In genomic region chr3:135966349-135966695, GRCh38 we compare ENCODE assay signal across 8 cellular contexts. TPM values are rescaled to one million over a fixed set of nuclear protein-coding genes. Genes with fewer than 3 reads are reported as not detected.
DNase-seq lines count a peak whose midpoint lies in the region; ATAC-seq and TF ChIP-seq lines count a peak whose summit lies in the region.

No MANE protein-coding gene starts in this region.

- H3K27ac Mint-ChIP-seq in activated CD4-positive, alpha-beta T cell treated with anti-CD3 and anti-CD28 coated beads, Interleukin-2, amount 10 ng/mL, durations not matched to agents 7 days and 5 days, result no peak overlapping the region
- H3K27ac Mint-ChIP-seq in central memory CD8-positive, alpha-beta T cell (ENCODE audit: low read depth), result no peak overlapping the region

- H3K4me1 ChIP-seq in MM.1S (ENCODE audit: low read length) (no peaks in the 10 kb centered on the region; the same call in 1 of the 2 replicates), upper lobe of right lung (peaks cover 12% of the 10 kb centered on the region)

- H3K4me3 ChIP-seq in MM.1S (ENCODE audit: low read length) (peak overlapping the region; percentile 89), upper lobe of right lung (peak overlapping the region; percentile 82)

- H3K4me3 Mint-ChIP-seq in activated CD4-positive, alpha-beta T cell treated with anti-CD3 and anti-CD28 coated beads, Interleukin-2, amount 10 ng/mL, durations not matched to agents 7 days and 5 days, result peak overlapping the region; percentile 72
- H3K4me3 Mint-ChIP-seq in central memory CD8-positive, alpha-beta T cell, result peak overlapping the region; percentile 77

- peaks cover 40% of the 10 kb centered on the region for H3K27me3 Mint-ChIP-seq in activated CD4-positive, alpha-beta T cell treated with anti-CD3 and anti-CD28 coated beads, Interleukin-2, amount 10 ng/mL, durations not matched to agents 7 days and 5 days
- H3K27me3 Mint-ChIP-seq in central memory CD8-positive, alpha-beta T cell, result peaks cover 36% of the 10 kb centered on the region

- H3K36me3 ChIP-seq in MM.1S (replicated peaks; ENCODE audit: insufficient read depth, low read length) (no peaks in the 10 kb centered on the region), upper lobe of right lung (no peaks in the 10 kb centered on the region)

- H3K9ac ChIP-seq in MM.1S (ENCODE audit: low read length), result peak overlapping the region; percentile 54; the same call in 1 of the 2 replicates

- H3K79me2 ChIP-seq in MM.1S (ENCODE audit: low read length), result no peaks in the 10 kb centered on the region

- no peak for DNase-seq in activated CD4-positive, alpha-beta T cell treated with anti-CD3 and anti-CD28 coated beads, Interleukin-2, amount 10 ng/mL, durations not matched to agents 7 days and 5 days
- DNase-seq in activated CD4-positive, alpha-beta T cell treated with anti-CD3 and anti-CD28 coated beads for 48 hours, result no peak
- no peak for DNase-seq in MM.1S
- no peak for DNase-seq in central memory CD8-positive, alpha-beta T cell (ENCODE audit: low spot score in 2 of 2)
- DNase-seq in medulla oblongata (ENCODE audit: extremely low spot score), result peak; percentile 40
- DNase-seq in upper lobe of right lung, result no peak
- no peak for DNase-seq in DMS79 treated with DMSO at 0.1 percent for 48 hours (lab: John Stamatoyannopoulos, UW)

- H3K27ac ChIP-seq in MM.1S (ENCODE audit: low read length) (no peak overlapping the region), upper lobe of right lung (peak overlapping the region; percentile 82)

- no peaks in the 10 kb centered on the region for H3K9me2 ChIP-seq in MM.1S (replicated peaks; ENCODE audit: insufficient read depth, low read length)

- POLR2A ChIA-PET in activated CD4-positive, alpha-beta T cell treated with anti-CD3 and anti-CD28 coated beads, Interleukin-2, amount 10 ng/mL, durations not matched to agents 7 days and 5 days (lab: Charles Lee), result no interaction called here

- H2AFZ ChIP-seq in MM.1S (ENCODE audit: low read length), result peak overlapping the region; percentile 93

- peaks cover 12% of the 10 kb centered on the region for H3K4me1 Mint-ChIP-seq in activated CD4-positive, alpha-beta T cell treated with anti-CD3 and anti-CD28 coated beads, Interleukin-2, amount 10 ng/mL, durations not matched to agents 7 days and 5 days
- peaks cover 11% of the 10 kb centered on the region for H3K4me1 Mint-ChIP-seq in central memory CD8-positive, alpha-beta T cell

- H3K9me3 ChIP-seq in MM.1S (replicated peaks; ENCODE audit: insufficient read depth, low read length) (no peaks in the 10 kb centered on the region), upper lobe of right lung (no peaks in the 10 kb centered on the region)

- H4K20me1 ChIP-seq in MM.1S (ENCODE audit: insufficient read depth, low read length), result no peaks in the 10 kb centered on the region

- no peak for TF ChIP-seq CTCF in MM.1S (IDR thresholded peaks at IDR 0.05; ENCODE audit: low read length)
- TF ChIP-seq CTCF in upper lobe of right lung (IDR thresholded peaks at IDR 0.05), result no peak

- no peaks in the 10 kb centered on the region; the same call in 1 of the 2 replicates for H3F3A ChIP-seq in MM.1S (ENCODE audit: insufficient read depth, low read length)

- H3K27me3 ChIP-seq in MM.1S (replicated peaks; ENCODE audit: insufficient read depth, low read length), result no peaks in the 10 kb centered on the region
- no peaks in the 10 kb centered on the region for H3K27me3 ChIP-seq in upper lobe of right lung

- intact Hi-C loops in upper lobe of right lung (cut with DNase I), result no loop called here

- ATAC-seq in central memory CD8-positive, alpha-beta T cell (replicated peaks; ENCODE audit: extremely low read depth, poor library complexity, severe bottlenecking), result no peak
- ATAC-seq in upper lobe of right lung (no peak), GM18870 (IDR thresholded peaks at IDR 0.05; ENCODE audit: unreplicated experiment) (no peak)

- peaks cover 3% of the 10 kb centered on the region for H3K9me3 Mint-ChIP-seq in activated CD4-positive, alpha-beta T cell treated with anti-CD3 and anti-CD28 coated beads, Interleukin-2, amount 10 ng/mL, durations not matched to agents 7 days and 5 days
- no peaks in the 10 kb centered on the region for H3K9me3 Mint-ChIP-seq in central memory CD8-positive, alpha-beta T cell

- CTCF ChIA-PET in activated CD4-positive, alpha-beta T cell treated with anti-CD3 and anti-CD28 coated beads, Interleukin-2, amount 10 ng/mL, durations not matched to agents 7 days and 5 days (lab: Charles Lee), result no interaction called here

- peak overlapping the region; percentile 77 for H3K4me2 ChIP-seq in MM.1S (ENCODE audit: low read depth, low read length)

- no peaks in the 10 kb centered on the region for H3K36me3 Mint-ChIP-seq in activated CD4-positive, alpha-beta T cell treated with anti-CD3 and anti-CD28 coated beads, Interleukin-2, amount 10 ng/mL, durations not matched to agents 7 days and 5 days (ENCODE audit: low read depth)
- H3K36me3 Mint-ChIP-seq in central memory CD8-positive, alpha-beta T cell (ENCODE audit: insufficient read depth), result no peaks in the 10 kb centered on the region

RNA-seq across cellular contexts. Expression of gene PPP2R3A, which starts 0.8 kb away (rescaled TPM):
- total RNA-seq in activated CD4-positive, alpha-beta T cell treated with anti-CD3 and anti-CD28 coated beads, Interleukin-2, amount 10 ng/mL, durations not matched to agents 7 days and 5 days, result under 1 TPM; 0.04 to 0.07 TPM
- total RNA-seq in upper lobe of right lung, result 7.4 TPM
